ENCODE assay signal across 19 cellular contexts in the genomic region with DNA sequence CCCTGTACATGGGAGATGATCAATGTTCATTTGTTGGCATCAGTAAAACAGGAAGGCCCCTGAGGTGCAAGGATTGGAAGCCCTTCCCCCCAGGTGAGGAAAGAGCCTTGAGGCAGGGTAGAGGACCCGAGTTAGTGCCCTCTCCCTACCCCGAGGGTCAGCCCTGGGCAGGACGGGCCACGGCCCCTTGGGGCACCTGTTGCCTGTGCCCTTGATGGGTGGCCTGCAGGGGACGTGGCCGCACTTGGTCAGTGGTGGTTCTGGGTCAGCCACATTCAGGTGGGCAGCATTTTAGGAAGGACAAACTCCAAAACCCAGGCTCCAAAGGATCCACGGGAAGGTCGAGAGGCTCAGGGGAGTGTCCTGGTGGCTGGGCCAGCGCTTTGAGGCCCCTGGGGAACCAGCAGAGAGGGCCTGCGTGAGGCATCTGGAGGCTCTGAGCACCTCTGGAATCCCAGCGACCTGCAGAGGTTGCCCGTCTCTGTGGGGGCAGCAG. TPM values are rescaled to one million over a fixed set of nuclear protein-coding genes. Genes with fewer than 3 reads are reported as not detected.
A peak's percentile ranks its signal among the peaks of the same experiment; 100 is the strongest.
DNase-seq lines count a peak whose midpoint lies in the region; FAIRE-seq and TF ChIP-seq lines count a peak whose summit lies in the region.
"Had no signal": no experiment of that assay in that cellular context is flagged by ENCODE, and none has a peak within 500 bp of the region (broad histone marks: within the 10 kb centered on the region; RNA-seq: fewer than 3 reads in every experiment).

No MANE protein-coding gene starts in this region.

- H3K23me2 ChIP-seq in H1 (ENCODE audit: low read depth, low read length), result peaks cover 4% of the 10 kb centered on the region; the same call in 1 of the 2 replicates

- no peaks in the 10 kb centered on the region for H3K9me3 Mint-ChIP-seq in mesothelial cell of epicardium
- H3K9me3 Mint-ChIP-seq: CD4-positive, alpha-beta memory T cell; GM23338; HFFc6 had no signal

- H3K4ac ChIP-seq in H1 (replicated peaks; ENCODE audit: insufficient read length, low read depth, low read length), result no peak overlapping the region

- H3K27ac ChIP-seq in HEK293 (ENCODE audit: extremely low read depth, low read depth, low read length) (no peak overlapping the region), H1 (ENCODE audit: low read depth, low read length) (no peak overlapping the region), spleen (no peak overlapping the region), hepatocyte (no peak overlapping the region)
- H3K27ac ChIP-seq: C4-2B, HL-60 had no signal

- no peak overlapping the region for H3K27ac Mint-ChIP-seq in mesothelial cell of epicardium
- H3K27ac Mint-ChIP-seq: GM23338, HFFc6 had no signal

- H3K4me1 ChIP-seq in HEK293 (ENCODE audit: control insufficient read depth, insufficient read depth, low read length) (peaks cover 5% of the 10 kb centered on the region; the same call in 1 of the 2 replicates), H1 (replicated peaks in 1 of 4; ENCODE audit: control insufficient read depth in 3 of 4, insufficient read depth in 4 of 4, low read length in 3 of 4) (peaks cover 0 to 5% (median 3%) of the 10 kb centered on the region in 4 experiments; a peak in 6 of 7 replicates), spleen (peaks cover 0 to 24% (median 14%) of the 10 kb centered on the region in 6 donors), hepatocyte (ENCODE audit: insufficient read depth) (peaks cover 9% of the 10 kb centered on the region)
- H3K4me1 ChIP-seq: BE2C, HAP-1 had no signal

- 88% methylated on average over 12 of the region's 12 CpGs; no CpG with 5 or more reads in 1 of the 2 experiments for WGBS in H1 (ENCODE audit: extremely low coverage in 1 of 2, insufficient coverage in 1 of 2, insufficient read length in 1 of 2, insufficient replicate concordance in 2 of 2, low coverage in 1 of 2, low lambda C conversion rate in 2 of 2, missing lambda C conversion rate in 1 of 2), 2 experiments
- 74 to 93% (median 89%) methylated on average over 3 to 12 of the region's 12 CpGs for WGBS in spleen, 5 donors
- 88% methylated on average over 12 of the region's 12 CpGs for WGBS in hepatocyte (ENCODE audit: low lambda C conversion rate, missing lambda C conversion rate)

- FAIRE-seq in H1 (lab: Jason Lieb, UNC), result no peak
- FAIRE-seq: A549, G401.6, GM12891, K562 had no signal

- DNase-seq in H1 (ENCODE audit: low read depth in 1 of 2, low spot score in 2 of 2) (no peak), spleen (peak; percentile 53), hepatocyte (ENCODE audit: low spot score) (no peak), mesothelial cell of epicardium (ENCODE audit: low spot score in 2 of 2, unreplicated experiment in 2 of 2) (no peak)
- DNase-seq: BE2C; CD4-positive, alpha-beta memory T cell; DMS79 treated with DMSO at 0.1 percent for 48 hours; EL; HFFc6 had no signal

- no peak overlapping the region for H3K4me3 ChIP-seq in HEK293 (ENCODE audit: low read depth, low read length)
- H3K4me3 ChIP-seq in H1 (ENCODE audit: extremely low read depth in 1 of 4, insufficient read depth in 2 of 4, low read depth in 3 of 4, low read length in 4 of 4), result no peak overlapping the region
- no peak overlapping the region for H3K4me3 ChIP-seq in spleen
- H3K4me3 ChIP-seq in hepatocyte, result no peak overlapping the region
- H3K4me3 ChIP-seq: A549, GM23338, HAP-1, K562 had no signal

- H2AK5ac ChIP-seq in H1 (ENCODE audit: low read depth, low read length), result no peak overlapping the region

- H3K79me2 ChIP-seq in H1 (ENCODE audit: control insufficient read depth in 1 of 2, insufficient read depth in 2 of 2, low read length in 2 of 2) (no peaks in the 10 kb centered on the region), hepatocyte (no peaks in the 10 kb centered on the region)

- H3K23ac ChIP-seq in H1 (ENCODE audit: insufficient read length), result no peak overlapping the region

- TF ChIP-seq POLR2A in H1 (IDR thresholded peaks at IDR 0.05; ENCODE audit: control extremely low read depth in 1 of 2, low read depth in 2 of 2, low read length in 2 of 2) (no peak), spleen (IDR thresholded peaks at IDR 0.05) (no peak)

- no peak for TF ChIP-seq EP300 in H1 (IDR thresholded peaks at IDR 0.05; ENCODE audit: borderline replicate concordance in 1 of 2, low read depth in 2 of 2, low read length in 2 of 2)

- H4K20me1 ChIP-seq in H1 (replicated peaks in 1 of 2; ENCODE audit: control insufficient read depth in 1 of 2, insufficient read depth in 2 of 2, low read length in 2 of 2) (no peaks in the 10 kb centered on the region), hepatocyte (ENCODE audit: insufficient read depth, poor library complexity, severe bottlenecking) (no peaks in the 10 kb centered on the region)

- intact Hi-C loops in spleen (cut with DNase I; ENCODE audit: low total_unique reads), result no loop called here

- no peak overlapping the region for H3K4me2 ChIP-seq in H1 (ENCODE audit: insufficient read depth in 1 of 2, low read depth in 2 of 2, low read length in 2 of 2)
- H3K4me2 ChIP-seq in hepatocyte, result no peak overlapping the region
- H3K4me2 ChIP-seq: A549, GM23338 had no signal

- no peaks in the 10 kb centered on the region for H3K9me2 ChIP-seq in hepatocyte (replicated peaks; ENCODE audit: insufficient read depth)

- H3K56ac ChIP-seq in H1 (replicated peaks; ENCODE audit: insufficient read length, low read depth, low read length), result no peak overlapping the region

- TF ChIP-seq CTCF in HEK293 (tag by site-specific recombination; IDR thresholded peaks at IDR 0.05) (no peak), H1 (IDR thresholded peaks at IDR 0.05; ENCODE audit: control extremely low read depth in 1 of 3, insufficient read depth in 1 of 3, low read depth in 1 of 3, low read length in 3 of 3) (no peak), spleen (IDR thresholded peaks at IDR 0.05 in 8 of 11, conservative IDR thresholded peaks at IDR 0.05 in 3 of 11) (no peak), hepatocyte (IDR thresholded peaks at IDR 0.05; ENCODE audit: poor library complexity) (no peak), mesothelial cell of epicardium (IDR thresholded peaks at IDR 0.05; ENCODE audit: unreplicated experiment) (no peak)

- H2BK5ac ChIP-seq in H1 (ENCODE audit: low read depth, low read length), result peak overlapping the region; percentile 16; the same call in 1 of the 2 replicates

- no peak overlapping the region for H3K18ac ChIP-seq in H1 (ENCODE audit: extremely low read depth, low read length)

- no peak overlapping the region for H2BK20ac ChIP-seq in H1 (ENCODE audit: low read length)

- 0 out of 2 replicates have a peak overlapping the region, but pooled peaks have one; percentile 46 for H2BK15ac ChIP-seq in H1 (ENCODE audit: low read length)

- H3K14ac ChIP-seq in H1 (ENCODE audit: insufficient read length), result no peak overlapping the region

- H3K36me3 Mint-ChIP-seq in mesothelial cell of epicardium, result no peaks in the 10 kb centered on the region
- H3K36me3 Mint-ChIP-seq: CD4-positive, alpha-beta memory T cell had no signal

- no peak for TF ChIP-seq RAD21 in H1 (IDR thresholded peaks at IDR 0.05 in 1 of 2, conservative IDR thresholded peaks at IDR 0.05 in 1 of 2; ENCODE audit: low read depth in 2 of 2, low read length in 2 of 2)

- H3K36me3 ChIP-seq in HEK293 (ENCODE audit: control insufficient read depth in 2 of 2, insufficient read depth in 1 of 2, low read length in 2 of 2), result no peaks in the 10 kb centered on the region
- H3K36me3 ChIP-seq in H1 (ENCODE audit: control insufficient read depth in 2 of 4, insufficient read depth in 4 of 4, low read length in 3 of 4), result no peaks in the 10 kb centered on the region
- H3K36me3 ChIP-seq in spleen, result no peaks in the 10 kb centered on the region
- no peaks in the 10 kb centered on the region for H3K36me3 ChIP-seq in hepatocyte (replicated peaks; ENCODE audit: insufficient read depth, low read depth)
- H3K36me3 ChIP-seq: BE2C, HAP-1 had no signal

- H3K9ac ChIP-seq in H1 (replicated peaks in 1 of 4; ENCODE audit: extremely low read depth in 1 of 4, low read depth in 3 of 4, low read length in 3 of 4), result no peak overlapping the region

- H3K79me1 ChIP-seq in H1 (ENCODE audit: low read depth, low read length), result no peaks in the 10 kb centered on the region

- no peak overlapping the region for H4K8ac ChIP-seq in H1 (ENCODE audit: extremely low read depth, insufficient read depth, low read length)

- H2BK12ac ChIP-seq in H1 (ENCODE audit: low read depth, low read length), result no peak overlapping the region

- H3K9me3 ChIP-seq in HEK293 (ENCODE audit: control insufficient read depth, insufficient read depth, low read depth, low read length) (no peaks in the 10 kb centered on the region), H1 (ENCODE audit: insufficient read depth in 2 of 2, low read depth in 1 of 2, low read length in 1 of 2) (no peaks in the 10 kb centered on the region), spleen (no peaks in the 10 kb centered on the region), hepatocyte (ENCODE audit: low read depth) (no peaks in the 10 kb centered on the region)
- H3K9me3 ChIP-seq: A549, BE2C, HAP-1 had no signal

- H4K5ac ChIP-seq in H1 (ENCODE audit: insufficient read length, low read depth, low read length), result no peak overlapping the region

- no peak overlapping the region for H2BK120ac ChIP-seq in H1 (replicated peaks; ENCODE audit: low read depth, low read length)

- no peaks in the 10 kb centered on the region for H3K27me3 Mint-ChIP-seq in mesothelial cell of epicardium (ENCODE audit: low read depth)

- H3K4me3 Mint-ChIP-seq in mesothelial cell of epicardium, result no peak overlapping the region
- H3K4me3 Mint-ChIP-seq: CD4-positive, alpha-beta memory T cell; GM23338; HFFc6 had no signal

- H3K27me3 ChIP-seq in H1 (replicated peaks in 1 of 4; ENCODE audit: control insufficient read depth in 3 of 4, extremely low read depth in 1 of 4, insufficient read depth in 3 of 4, low read length in 3 of 4), result peaks cover 0 to 12% (median 4%) of the 10 kb centered on the region in 4 experiments; a peak in 3 of 7 replicates
- H3K27me3 ChIP-seq in spleen (replicated peaks in 1 of 7), result peaks cover 0 to 16% (median 0%) of the 10 kb centered on the region in 7 donors
- H3K27me3 ChIP-seq in hepatocyte, result no peaks in the 10 kb centered on the region
- H3K27me3 ChIP-seq: BE2C had no signal

- H4K91ac ChIP-seq in H1 (replicated peaks; ENCODE audit: insufficient read length, low read length), result no peak overlapping the region

- H2AFZ ChIP-seq in H1 (ENCODE audit: low read length) (no peak overlapping the region), hepatocyte (no peak overlapping the region)
- H2AFZ ChIP-seq: GM23338 had no signal

- CTCF ChIA-PET in HEK293 (lab: Yijun Ruan, JAX), result interaction anchor here (2.1 kb wide), 1 partner anchor 11 kb away, joined by 9 read pairs; no protein-coding TSS in a partner anchor
- CTCF ChIA-PET in H1 (lab: Charles Lee; ENCODE audit: partially characterized antibody), result interaction anchor here (0.6 to 1.9 kb wide), 3 partner anchors 72 to 88 kb away, joined by 3 to 4 read pairs (median 4); no protein-coding TSS in a partner anchor

- POLR2A ChIA-PET in HEK293 (lab: Yijun Ruan, JAX) (no interaction called here), H1 (lab: Charles Lee; ENCODE audit: partially characterized antibody) (interaction anchor here (1.1 kb wide), 1 partner anchor 44 kb away, joined by 3 read pairs; no protein-coding TSS in a partner anchor)

- peaks cover 10% of the 10 kb centered on the region for H3K4me1 Mint-ChIP-seq in mesothelial cell of epicardium

RNA-seq across cellular contexts. Expression of gene RPUSD3, which starts 15.8 kb away (rescaled TPM):
- 63.8 and 68.4 TPM in 2 replicates for total RNA-seq in H1 (2021; fragmentation: NEBNext Ultra II Directional; extraction: Animal tissue kit (Norgen Biotek cat#: 25700))
- 154 and 164 TPM in 2 replicates for polyA plus RNA-seq in H1 (2011; rRNA removed)
- 89.4 TPM for polyA plus RNA-seq in H1 (2011; cell fraction: cytosol; rRNA removed)
- 98.6 TPM for polyA plus RNA-seq in H1 (2011; cell fraction: nucleus; rRNA removed)
- 57.2 to 70.9 TPM (median 68.0 TPM) in 4 replicates for polyA plus RNA-seq in H1 (2012, experiment 1 of 2)
- polyA plus RNA-seq in H1 (2012, experiment 2 of 2), result 81.1 TPM
- polyA plus RNA-seq in H1 (2013, experiment 1 of 2), result 69.8 TPM
- polyA plus RNA-seq in H1 (2013, experiment 2 of 2), result 66.2 TPM
- 49.1 and 51.8 TPM in 2 replicates for polyA minus RNA-seq in H1 (2011; rRNA and poly(A)+ RNA removed)
- polyA minus RNA-seq in H1 (2011; cell fraction: cytosol; rRNA and poly(A)+ RNA removed), result 26.6 TPM
- 28.0 TPM for polyA minus RNA-seq in H1 (2011; cell fraction: nucleus; rRNA and poly(A)+ RNA removed)
- total RNA-seq in spleen, result 10 to 100 TPM; 26.9 to 41.7 (median 30.2) TPM
- polyA plus RNA-seq in spleen, result 10 to 100 TPM; 21.3 to 34.5 (median 25.1) TPM
- total RNA-seq in hepatocyte, result 37.4 and 38.7 TPM in 2 replicates
- polyA plus RNA-seq in hepatocyte, result 74.7 and 82.3 TPM in 2 replicates
- total RNA-seq in mesothelial cell of epicardium, result 40.9 to 48.4 TPM (median 47.2 TPM) in 3 replicates

RNA-seq across cellular contexts. Expression of gene CIDEC, which starts 20.5 kb away (rescaled TPM):
- not detected in 2 replicates for total RNA-seq in H1 (2021; fragmentation: NEBNext Ultra II Directional; extraction: Animal tissue kit (Norgen Biotek cat#: 25700))
- polyA plus RNA-seq in H1 (2011; rRNA removed) (not detected in 2 replicates), spleen (under 1 TPM in 2 of 3 donors, not detected in 1; 0.13 to 0.24 TPM), hepatocyte (28.7 and 37.3 TPM in 2 replicates)
- not detected for polyA plus RNA-seq in H1 (2011; cell fraction: cytosol; rRNA removed)
- not detected for polyA plus RNA-seq in H1 (2011; cell fraction: nucleus; rRNA removed)
- polyA plus RNA-seq in H1 (2012, experiment 1 of 2), result not detected in 4 replicates
- not detected for polyA plus RNA-seq in H1 (2012, experiment 2 of 2)
- not detected for polyA plus RNA-seq in H1 (2013, experiment 1 of 2)
- not detected for polyA plus RNA-seq in H1 (2013, experiment 2 of 2)
- polyA minus RNA-seq in H1 (2011; rRNA and poly(A)+ RNA removed), result not detected in 2 replicates
- polyA minus RNA-seq in H1 (2011; cell fraction: cytosol; rRNA and poly(A)+ RNA removed), result not detected
- not detected for polyA minus RNA-seq in H1 (2011; cell fraction: nucleus; rRNA and poly(A)+ RNA removed)
- total RNA-seq in spleen (not detected), hepatocyte (16.6 and 20.4 TPM in 2 replicates), mesothelial cell of epicardium (not detected in 3 replicates)
- total RNA-seq: CD4-positive, alpha-beta memory T cell; GM23338; HFFc6; K562 had no signal
- polyA plus RNA-seq: AG04450; CD4-positive, alpha-beta memory T cell; GM23338; K562 had no signal

RNA-seq across cellular contexts. Expression of gene JAGN1, which starts 30.8 kb away (rescaled TPM):
- 26.8 and 26.9 TPM in 2 replicates for total RNA-seq in H1 (2021; fragmentation: NEBNext Ultra II Directional; extraction: Animal tissue kit (Norgen Biotek cat#: 25700))
- polyA plus RNA-seq in H1 (2011; rRNA removed) (42.9 and 51.6 TPM in 2 replicates), spleen (10 to 100 TPM; 22.0 to 33.4 (median 28.1) TPM), hepatocyte (70.2 and 83.5 TPM in 2 replicates)
- polyA plus RNA-seq in H1 (2011; cell fraction: cytosol; rRNA removed), result 31.9 TPM
- 23.5 TPM for polyA plus RNA-seq in H1 (2011; cell fraction: nucleus; rRNA removed)
- polyA plus RNA-seq in H1 (2012, experiment 1 of 2), result 22.1 to 34.0 TPM (median 32.3 TPM) in 4 replicates
- 36.1 TPM for polyA plus RNA-seq in H1 (2012, experiment 2 of 2)
- 24.1 TPM for polyA plus RNA-seq in H1 (2013, experiment 1 of 2)
- polyA plus RNA-seq in H1 (2013, experiment 2 of 2), result 28.1 TPM
- 46.3 and 49.0 TPM in 2 replicates for polyA minus RNA-seq in H1 (2011; rRNA and poly(A)+ RNA removed)
- polyA minus RNA-seq in H1 (2011; cell fraction: cytosol; rRNA and poly(A)+ RNA removed), result 18.8 TPM
- polyA minus RNA-seq in H1 (2011; cell fraction: nucleus; rRNA and poly(A)+ RNA removed), result 17.8 TPM
- total RNA-seq in spleen (10 to 100 TPM; 17.1 to 41.3 (median 23.6) TPM), hepatocyte (61.4 and 73.8 TPM in 2 replicates), mesothelial cell of epicardium (32.1 to 34.8 TPM (median 32.3 TPM) in 3 replicates)

RNA-seq across cellular contexts. Expression of gene IL17RE, which starts 43.1 kb away (rescaled TPM):
- 4.4 and 4.9 TPM in 2 replicates for total RNA-seq in H1 (2021; fragmentation: NEBNext Ultra II Directional; extraction: Animal tissue kit (Norgen Biotek cat#: 25700))
- 3.4 and 3.8 TPM in 2 replicates for polyA plus RNA-seq in H1 (2011; rRNA removed)
- polyA plus RNA-seq in H1 (2011; cell fraction: cytosol; rRNA removed), result 4.0 TPM
- polyA plus RNA-seq in H1 (2011; cell fraction: nucleus; rRNA removed), result 13.4 TPM
- 1.9 to 3.6 TPM (median 3.2 TPM) in 4 replicates for polyA plus RNA-seq in H1 (2012, experiment 1 of 2)
- polyA plus RNA-seq in H1 (2012, experiment 2 of 2), result 2.1 TPM
- polyA plus RNA-seq in H1 (2013, experiment 1 of 2), result 4.8 TPM
- polyA plus RNA-seq in H1 (2013, experiment 2 of 2), result 4.4 TPM
- polyA minus RNA-seq in H1 (2011; rRNA and poly(A)+ RNA removed), result 1.6 and 2.0 TPM in 2 replicates
- polyA minus RNA-seq in H1 (2011; cell fraction: cytosol; rRNA and poly(A)+ RNA removed), result 1.2 TPM
- polyA minus RNA-seq in H1 (2011; cell fraction: nucleus; rRNA and poly(A)+ RNA removed), result 4.7 TPM
- total RNA-seq in spleen, result 1 to 10 TPM; 1.0 to 5.1 (median 1.9) TPM
- 1 to 10 TPM in 1 of 3 donors, under 1 TPM in 2; 0.57 to 1.7 (median 0.64) TPM for polyA plus RNA-seq in spleen
- total RNA-seq in hepatocyte, result 9.1 and 10.2 TPM in 2 replicates
- 6.3 and 6.8 TPM in 2 replicates for polyA plus RNA-seq in hepatocyte
- 22.1 to 24.1 TPM (median 23.6 TPM) in 3 replicates for total RNA-seq in mesothelial cell of epicardium

RNA-seq across cellular contexts. Expression of gene TTLL3, which starts 49.5 kb away (rescaled TPM):
- 4.3 and 5.9 TPM in 2 replicates for total RNA-seq in H1 (2021; fragmentation: NEBNext Ultra II Directional; extraction: Animal tissue kit (Norgen Biotek cat#: 25700))
- 8.9 and 11.4 TPM in 2 replicates for polyA plus RNA-seq in H1 (2011; rRNA removed)
- 11.5 TPM for polyA plus RNA-seq in H1 (2011; cell fraction: cytosol; rRNA removed)
- 33.1 TPM for polyA plus RNA-seq in H1 (2011; cell fraction: nucleus; rRNA removed)
- 8.7 to 12.5 TPM (median 11.8 TPM) in 4 replicates for polyA plus RNA-seq in H1 (2012, experiment 1 of 2)
- 2.6 TPM for polyA plus RNA-seq in H1 (2012, experiment 2 of 2)
- 2.8 TPM for polyA plus RNA-seq in H1 (2013, experiment 1 of 2)
- 2.1 TPM for polyA plus RNA-seq in H1 (2013, experiment 2 of 2)
- 7.1 and 9.4 TPM in 2 replicates for polyA minus RNA-seq in H1 (2011; rRNA and poly(A)+ RNA removed)
- 3.9 TPM for polyA minus RNA-seq in H1 (2011; cell fraction: cytosol; rRNA and poly(A)+ RNA removed)
- 8.7 TPM for polyA minus RNA-seq in H1 (2011; cell fraction: nucleus; rRNA and poly(A)+ RNA removed)
- total RNA-seq in spleen, result 100 to 1,000 TPM in 2 of 7 donors, 10 to 100 TPM in 5; 59.5 to 143 (median 78.9) TPM
- 10 to 100 TPM; 24.8 to 58.1 (median 47.3) TPM for polyA plus RNA-seq in spleen
- 20.5 and 21.5 TPM in 2 replicates for total RNA-seq in hepatocyte
- 27.4 and 52.2 TPM in 2 replicates for polyA plus RNA-seq in hepatocyte
- total RNA-seq in mesothelial cell of epicardium, result 115 to 119 TPM (median 116 TPM) in 3 replicates

Comparison
In these comparisons a context has a peak if more than half of its experiments do, and no peak if none do; other contexts are left out.
1. RNA of gene CIDEC, which starts 20.5 kb away (total RNA-seq): 16.6 to 20.4 TPM in hepatocyte; not detected in H1, not detected in spleen and not detected in mesothelial cell of epicardium; every median in the first group is over 10 times any median in the second.